ENCODE assay signal across 10 cellular contexts in the genomic region with DNA sequence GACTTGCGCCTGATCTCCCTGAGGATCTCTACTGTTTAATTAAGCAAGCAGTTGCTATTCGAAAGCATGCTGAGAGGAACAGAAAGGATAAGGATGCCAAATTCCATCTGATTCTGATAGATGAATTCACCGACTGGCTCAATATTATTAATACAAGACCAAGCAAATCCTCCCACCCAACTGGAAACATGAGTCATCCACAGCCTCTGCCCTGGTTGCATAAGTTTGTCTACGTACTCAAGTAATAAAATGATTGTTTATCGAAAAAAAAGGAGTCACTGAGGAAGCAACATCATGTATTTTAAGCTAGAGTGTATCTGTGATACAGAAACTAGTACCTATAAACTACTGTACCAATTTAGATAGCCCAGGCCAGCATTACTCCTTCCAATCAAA. TPM values are rescaled to one million over a fixed set of nuclear protein-coding genes. Genes with fewer than 3 reads are reported as not detected.
DNase-seq lines count a peak whose midpoint lies in the region; ATAC-seq, FAIRE-seq and TF ChIP-seq lines count a peak whose summit lies in the region.
"Had no signal": no experiment of that assay in that cellular context is flagged by ENCODE, and none has a peak within 500 bp of the region (broad histone marks: within the 10 kb centered on the region; RNA-seq: fewer than 3 reads in every experiment).

No MANE protein-coding gene starts in this region.

- POLR2A ChIA-PET in SK-N-SH (lab: Yijun Ruan, JAX), result no interaction called here

- H3K79me2 ChIP-seq in SK-N-SH (ENCODE audit: insufficient read depth), result peaks cover 76% of the 10 kb centered on the region

- peak overlapping the region in 1 of 2 experiments; percentile 52; a peak in 2 of 4 replicates for H3K27ac ChIP-seq in SK-N-SH (ENCODE audit: low read depth in 2 of 2, low read length in 1 of 2)
- H3K27ac ChIP-seq in small intestine (ENCODE audit: low read depth in 1 of 2, low read length in 1 of 2), result no peak overlapping the region
- H3K27ac ChIP-seq: neutrophil had no signal

- FAIRE-seq in small intestine (lab: Jason Lieb, UNC), result no peak
- FAIRE-seq: endometrium had no signal

- TF ChIP-seq CTCF in SK-N-SH (IDR thresholded peaks at IDR 0.05) (no peak), fibroblast of pulmonary artery (IDR thresholded peaks at IDR 0.05; ENCODE audit: low read length, missing control alignments) (no peak)

- WGBS in SK-N-SH (ENCODE audit: low lambda C conversion rate), result 66% methylated on average over 5 of the region's 5 CpGs
- WGBS in small intestine, 3 donors, result 37 to 41% (median 38%) methylated on average over 5 of the region's 5 CpGs

- H2AFZ ChIP-seq in SK-N-SH (ENCODE audit: low read depth), result no peak overlapping the region

- no peak overlapping the region for H3K4me2 ChIP-seq in SK-N-SH

- H3K9me2 ChIP-seq in SK-N-SH, result no peaks in the 10 kb centered on the region

- ATAC-seq in GM19467 (IDR thresholded peaks at IDR 0.05; ENCODE audit: unreplicated experiment) (no peak), HG03095 (IDR thresholded peaks at IDR 0.05; ENCODE audit: unreplicated experiment) (no peak)

- no peaks in the 10 kb centered on the region for H3K36me3 ChIP-seq in SK-N-SH (replicated peaks in 1 of 2; ENCODE audit: control insufficient read depth in 1 of 2, insufficient read depth in 2 of 2, low read length in 1 of 2)
- H3K36me3 ChIP-seq in small intestine (ENCODE audit: control insufficient read depth in 2 of 2, insufficient read depth in 2 of 2, low read length in 2 of 2), result no peaks in the 10 kb centered on the region
- H3K36me3 ChIP-seq: neutrophil had no signal

- H3F3A ChIP-seq in SK-N-SH (replicated peaks; ENCODE audit: insufficient read depth), result peaks cover 4% of the 10 kb centered on the region

- H3K9ac ChIP-seq in SK-N-SH, result no peak overlapping the region

- TF ChIP-seq RAD21 in SK-N-SH (IDR thresholded peaks at IDR 0.05; ENCODE audit: low read length), result no peak

- no peaks in the 10 kb centered on the region; the same call in 1 of the 2 replicates for H4K20me1 ChIP-seq in SK-N-SH (ENCODE audit: insufficient read depth)

- CTCF ChIA-PET in SK-N-SH (lab: Yijun Ruan, JAX), result interaction anchor here (2.9 to 3.3 kb wide), 2 partner anchors 26 to 76 kb away, joined by 9 to 12 read pairs; a partner anchor contains a TSS

- TF ChIP-seq EP300 in SK-N-SH (IDR thresholded peaks at IDR 0.05; ENCODE audit: borderline replicate concordance in 1 of 2, low read depth in 1 of 2, low read length in 1 of 2), result no peak

- DNase-seq in H4 (ENCODE audit: low spot score) (peak; percentile 18), SK-N-SH (no peak), fibroblast of pulmonary artery (ENCODE audit: low read depth) (peak; percentile 89), small intestine (peak; percentile 66), NCI-H1092 treated with DMSO at 0.1 percent for 48 hours (lab: John Stamatoyannopoulos, UW) (no peak), NK-92 (lab: John Stamatoyannopoulos, UW; ENCODE audit: unreplicated experiment) (no peak)

- H3K9me3 ChIP-seq in SK-N-SH (no peaks in the 10 kb centered on the region), small intestine (ENCODE audit: control insufficient read depth, low read depth) (no peaks in the 10 kb centered on the region)
- H3K9me3 ChIP-seq: neutrophil had no signal

- no peaks in the 10 kb centered on the region for H3K27me3 ChIP-seq in SK-N-SH (ENCODE audit: insufficient read depth)
- no peaks in the 10 kb centered on the region for H3K27me3 ChIP-seq in small intestine (ENCODE audit: control insufficient read depth in 2 of 2, insufficient read depth in 2 of 2, low read length in 2 of 2)
- H3K27me3 ChIP-seq: neutrophil had no signal

- peaks cover 2 to 22% of the 10 kb centered on the region in 2 experiments; a peak in 3 of 4 replicates for H3K4me1 ChIP-seq in SK-N-SH (ENCODE audit: control insufficient read depth in 1 of 2, insufficient read depth in 2 of 2, low read depth in 1 of 2, low read length in 1 of 2)
- H3K4me1 ChIP-seq in small intestine (ENCODE audit: control insufficient read depth in 2 of 2, insufficient read depth in 1 of 2, low read depth in 1 of 2, low read length in 1 of 2), result peaks cover 0 to 11% of the 10 kb centered on the region in 2 donors

- H3K4me3 ChIP-seq in SK-N-SH (ENCODE audit: low read depth in 2 of 2, low read length in 1 of 2) (no peak overlapping the region), fibroblast of pulmonary artery (replicated peaks; ENCODE audit: low read depth, low read length) (no peak overlapping the region), small intestine (ENCODE audit: low read depth in 1 of 2, low read length in 2 of 2) (no peak overlapping the region)

TF ChIP-seq in SK-N-SH, 30 proteins besides CTCF, POLR2A, EP300 and RAD21:
- no peak for TF ChIP-seq CHD2 (IDR thresholded peaks at IDR 0.05; ENCODE audit: low read length, partially characterized antibody)
- peak; percentile 43; the same call in 1 of the 2 replicates for TF ChIP-seq JUND (IDR thresholded peaks at IDR 0.05)
- TF ChIP-seq, protein P1, sequence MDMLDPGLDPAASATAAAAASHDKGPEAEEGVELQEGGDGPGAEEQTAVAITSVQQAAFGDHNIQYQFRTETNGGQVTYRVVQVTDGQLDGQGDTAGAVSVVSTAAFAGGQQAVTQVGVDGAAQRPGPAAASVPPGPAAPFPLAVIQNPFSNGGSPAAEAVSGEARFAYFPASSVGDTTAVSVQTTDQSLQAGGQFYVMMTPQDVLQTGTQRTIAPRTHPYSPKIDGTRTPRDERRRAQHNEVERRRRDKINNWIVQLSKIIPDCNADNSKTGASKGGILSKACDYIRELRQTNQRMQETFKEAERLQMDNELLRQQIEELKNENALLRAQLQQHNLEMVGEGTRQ (IDR thresholded peaks at IDR 0.05; ENCODE audit: borderline replicate concordance, low read depth, low read length), result no peak
- TF ChIP-seq FOSL2 (IDR thresholded peaks at IDR 0.05; ENCODE audit: borderline replicate concordance, low read depth), result peak; percentile 63; the same call in 1 of the 2 replicates

RNA-seq across cellular contexts. Expression of a gene that starts 26.0 kb away (rescaled TPM):
- total RNA-seq in H4 (2014; rRNA removed; shearing (Covaris generic)), result 2.3 and 2.6 TPM in 2 replicates
- 1.3 and 1.7 TPM in 2 replicates for polyA plus RNA-seq in SK-N-SH (2012; rRNA removed)
- 1.5 and 1.6 TPM in 2 replicates for polyA plus RNA-seq in SK-N-SH (2012; cell fraction: cytosol; rRNA removed)
- 2.2 and 5.0 TPM in 2 replicates for polyA plus RNA-seq in SK-N-SH (2012; cell fraction: nucleus; rRNA removed)
- 1 to 10 TPM; 4.0 to 7.8 (median 5.9) TPM for polyA plus RNA-seq in small intestine

RNA-seq across cellular contexts. Expression of a gene that starts 39.3 kb away (rescaled TPM):
- 5.7 and 10.0 TPM in 2 replicates for total RNA-seq in H4 (2014; rRNA removed; shearing (Covaris generic))
- polyA plus RNA-seq in SK-N-SH (2012; rRNA removed) (5.8 and 7.1 TPM in 2 replicates), small intestine (10 to 100 TPM in 2 of 3 donors, 1 to 10 TPM in 1; 8.7 to 20.0 (median 15.7) TPM)
- 10.7 and 11.5 TPM in 2 replicates for polyA plus RNA-seq in SK-N-SH (2012; cell fraction: cytosol; rRNA removed)
- polyA plus RNA-seq in SK-N-SH (2012; cell fraction: nucleus; rRNA removed), result 3.4 and 3.6 TPM in 2 replicates

Comparison
In these comparisons a context has a peak if more than half of its experiments do, and no peak if none do; other contexts are left out.
1. DNase-seq: peak in H4 (single experiment), fibroblast of pulmonary artery (single experiment) and small intestine (single experiment); none in SK-N-SH (single experiment), NCI-H1092 treated with DMSO at 0.1 percent for 48 hours (single experiment) and NK-92 (single experiment).